1 cellular context compared by ENCODE assay signal in the genomic region with DNA sequence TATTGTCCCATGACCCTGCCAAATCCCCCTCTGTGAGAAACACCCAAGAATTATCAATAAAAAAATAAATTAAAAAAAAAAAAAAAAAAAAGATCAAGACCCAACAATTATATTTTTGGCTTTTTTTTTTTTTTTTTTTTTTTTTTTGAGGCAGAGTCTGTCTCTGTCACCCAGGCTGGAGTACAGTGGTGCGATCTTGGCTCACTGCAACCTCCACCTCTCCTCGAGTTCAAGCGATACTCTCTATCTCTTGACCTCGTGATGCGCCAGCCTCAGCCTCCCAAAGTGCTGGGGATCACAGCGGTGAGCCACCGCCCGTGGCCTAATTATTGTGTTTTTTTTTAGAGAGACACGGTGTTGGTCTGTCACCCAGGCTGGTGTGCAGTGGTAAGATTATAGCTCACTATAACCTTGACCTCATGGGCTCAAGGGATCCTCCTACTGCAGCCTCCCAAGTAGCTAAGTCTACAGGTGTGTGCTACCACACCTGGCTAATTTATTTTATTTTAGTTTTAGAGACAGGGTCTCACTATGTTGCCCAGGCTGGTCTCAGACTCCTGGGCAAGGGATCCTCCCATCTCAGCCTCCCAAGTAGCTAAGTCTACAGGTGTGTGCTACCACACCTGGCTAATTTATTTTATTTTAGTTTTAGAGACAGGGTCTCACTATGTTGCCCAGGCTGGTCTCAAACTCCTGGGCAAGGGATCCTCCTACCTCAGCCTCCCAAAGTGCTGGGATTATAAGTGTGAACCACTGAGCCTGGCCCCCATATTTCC. TPM values are rescaled to one million over a fixed set of nuclear protein-coding genes. Genes with fewer than 3 reads are reported as not detected.
"Had no signal": no experiment of that assay in that cellular context is flagged by ENCODE, and none has a peak within 500 bp of the region (broad histone marks: within the 10 kb centered on the region; RNA-seq: fewer than 3 reads in every experiment).

No MANE protein-coding gene starts in this region.

RNA-seq across cellular contexts. Expression of gene OIP5, which starts 51.8 kb away (rescaled TPM):
- total RNA-seq: Right ventricle myocardium superior had no signal
